ENCODE assay signal across 7 cellular contexts in genomic region chr17:64815832-64816196, GRCh38.
DNase-seq lines count a peak whose midpoint lies in the region; ATAC-seq and TF ChIP-seq lines count a peak whose summit lies in the region.
"Not testable (repeated sequence)": the region's sequence is repeated elsewhere in the genome, so short reads cannot be mapped to it uniquely, and the experiment has no call there.

No MANE protein-coding gene starts in this region.

- CTCF ChIA-PET in HCT116 (lab: Charles Lee); PC-3 (lab: Charles Lee): not testable (repeated sequence)

- peaks cover 14 to 16% of the 10 kb centered on the region in 2 experiments; a peak in 3 of 4 replicates for H3K4me1 ChIP-seq in HCT116 (ENCODE audit: control insufficient read depth in 1 of 2, insufficient read depth in 2 of 2, low read length in 2 of 2)
- peaks cover 18% of the 10 kb centered on the region for H3K4me1 ChIP-seq in PC-3 (ENCODE audit: insufficient read depth, low read length)
- H3K4me1 ChIP-seq in colonic mucosa; foreskin keratinocyte; mucosa of descending colon (ENCODE audit: low read depth); transverse colon: not testable (repeated sequence)

- ATAC-seq in HCT116 (peak; percentile 24), PC-3 (peak; percentile 39), foreskin keratinocyte (peak; percentile 64), mucosa of descending colon (peak; percentile 58)

- RAD21 ChIA-PET in HCT116 (lab: Charles Lee; ENCODE audit: low non-redundant PET in 1 of 2, low total read pairs in 2 of 2, uncharacterized antibody in 2 of 2, unreplicated experiment in 2 of 2) = not testable (repeated sequence)

- not testable (repeated sequence) for H3K9me2 ChIP-seq in HCT116 (ENCODE audit: insufficient read depth); PC-3 (replicated peaks; ENCODE audit: low read length)

- H3K9me3 Mint-ChIP-seq in activated T-cell treated with anti-CD3 and anti-CD28 coated beads, Interleukin-2, amount 50 U/mL, for 24 hours = not testable (repeated sequence)

- not testable (repeated sequence) for H3K27ac Mint-ChIP-seq in activated T-cell treated with anti-CD3 and anti-CD28 coated beads, Interleukin-2, amount 50 U/mL, for 24 hours

- H3K36me3 ChIP-seq in HCT116 (ENCODE audit: control insufficient read depth in 1 of 2, insufficient read depth in 2 of 2, low read length in 2 of 2); colonic mucosa; mucosa of descending colon (ENCODE audit: low read depth): not testable (repeated sequence)
- H3K36me3 ChIP-seq in PC-3 (ENCODE audit: low read depth, low read length) = peaks cover 14% of the 10 kb centered on the region; the same call in 1 of the 2 replicates
- H3K36me3 ChIP-seq in transverse colon = peaks cover 0 to 10% (median 4%) of the 10 kb centered on the region in 4 donors

- TF ChIP-seq RAD21 in HCT116 (IDR thresholded peaks at IDR 0.05; ENCODE audit: low read depth) = not testable (repeated sequence)

- H3K9ac ChIP-seq in HCT116 (ENCODE audit: low read length) = not testable (repeated sequence)
- H3K9ac ChIP-seq in PC-3 (ENCODE audit: low read length) = peak overlapping the region; percentile 58
- H3K9ac ChIP-seq in colonic mucosa (ENCODE audit: low read depth in 2 of 2, low read length in 2 of 2) = peak overlapping the region in 1 of 2 donors; percentile 26

- not testable (repeated sequence) for H3K4me2 ChIP-seq in HCT116 (ENCODE audit: low read length)
- peak overlapping the region; percentile 57 for H3K4me2 ChIP-seq in PC-3 (ENCODE audit: low read length)

- H3K27me3 ChIP-seq in HCT116 (ENCODE audit: insufficient read depth, low read length); PC-3 (ENCODE audit: low read length); colonic mucosa; foreskin keratinocyte; transverse colon: not testable (repeated sequence)

- TF ChIP-seq EP300 in transverse colon (IDR thresholded peaks at IDR 0.05; ENCODE audit: low read depth) = not testable (repeated sequence)

- H2AFZ ChIP-seq in HCT116 (ENCODE audit: low read depth, low read length, poor library complexity, severe bottlenecking); PC-3 (ENCODE audit: low read length): not testable (repeated sequence)

- DNase-seq in HCT116 (ENCODE audit: low read depth, low spot score); PC-3; colonic mucosa; mucosa of descending colon; transverse colon: not testable (repeated sequence)
- peak; percentile 2 for DNase-seq in activated T-cell treated with anti-CD3 and anti-CD28 coated beads, Interleukin-2, amount 50 U/mL, for 24 hours
- peak in 1 of 2 donors; percentile 58 for DNase-seq in foreskin keratinocyte

- H3K36me3 Mint-ChIP-seq in activated T-cell treated with anti-CD3 and anti-CD28 coated beads, Interleukin-2, amount 50 U/mL, for 24 hours (ENCODE audit: low read depth) = peaks cover 42% of the 10 kb centered on the region

- not testable (repeated sequence) for H3K27me3 Mint-ChIP-seq in activated T-cell treated with anti-CD3 and anti-CD28 coated beads, Interleukin-2, amount 50 U/mL, for 24 hours

- H3K9me3 ChIP-seq in HCT116 (ENCODE audit: control insufficient read depth in 1 of 2, insufficient read depth in 1 of 2, low read depth in 1 of 2, low read length in 2 of 2); PC-3 (ENCODE audit: low read length); colonic mucosa; mucosa of descending colon; transverse colon: not testable (repeated sequence)

- H3K27ac ChIP-seq in HCT116 (ENCODE audit: low read depth, low read length) (peak overlapping the region; percentile 51), PC-3 (ENCODE audit: low read length) (peak overlapping the region; percentile 89), colonic mucosa (peak overlapping the region; percentile 17), transverse colon (peak overlapping the region; percentile 45 to 66 (median 55))
- H3K27ac ChIP-seq in foreskin keratinocyte = not testable (repeated sequence)

- in situ Hi-C loops in transverse colon (cut with MboI; ENCODE audit: low pct_ligation_motif_present in 1 of 4, low pct_unique_long_range_greater_than_20kb in 1 of 4, low sequenced_read_pairs in 3 of 4) = not testable (repeated sequence)

- H3K4me1 Mint-ChIP-seq in activated T-cell treated with anti-CD3 and anti-CD28 coated beads, Interleukin-2, amount 50 U/mL, for 24 hours (ENCODE audit: low read depth) = not testable (repeated sequence)

- not testable (repeated sequence) for H3K79me2 ChIP-seq in HCT116 (ENCODE audit: insufficient read depth, low read length); PC-3 (ENCODE audit: low read length)

- not testable (repeated sequence) for H3F3A ChIP-seq in PC-3 (ENCODE audit: low read length, unreplicated experiment)

- BruUV-seq in HCT116 (replicated peaks; lab: Mats Ljungman, UMichigan); PC-3 (replicated peaks; lab: Mats Ljungman, UMichigan): not testable (repeated sequence)

- not testable (repeated sequence) for H3K4me3 ChIP-seq in HCT116 (replicated peaks in 1 of 2; ENCODE audit: low read depth in 1 of 2, low read length in 2 of 2); PC-3 (ENCODE audit: low read length); colonic mucosa; mucosa of descending colon; transverse colon

- not testable (repeated sequence) for H3K4me3 Mint-ChIP-seq in activated T-cell treated with anti-CD3 and anti-CD28 coated beads, Interleukin-2, amount 50 U/mL, for 24 hours

- H4K20me1 ChIP-seq in HCT116 (ENCODE audit: insufficient read depth); PC-3 (ENCODE audit: low read length): not testable (repeated sequence)

- 74% methylated on average over 5 of the region's 5 CpGs; no CpG with 5 or more reads in 1 of the 2 donors for WGBS in transverse colon (ENCODE audit: low coverage in 1 of 2), 2 donors

- not testable (repeated sequence) for TF ChIP-seq POLR2A in HCT116 (IDR thresholded peaks at IDR 0.05; ENCODE audit: borderline replicate concordance, extremely low read depth, insufficient read depth, insufficient read length); transverse colon (IDR thresholded peaks at IDR 0.05)

- POLR2A ChIA-PET in HCT116 (lab: Charles Lee); PC-3 (lab: Charles Lee; ENCODE audit: unreplicated experiment): not testable (repeated sequence)

- intact Hi-C loops in HCT116 (cut with micrococcal nuclease); PC-3 (cut with micrococcal nuclease); colonic mucosa (cut with DNase I); mucosa of descending colon (cut with DNase I, micrococcal nuclease); transverse colon (cut with DNase I; ENCODE audit: low total_unique reads): not testable (repeated sequence)

- not testable (repeated sequence) for TF ChIP-seq CTCF in HCT116 (IDR thresholded peaks at IDR 0.05 in 2 of 3, conservative IDR thresholded peaks at IDR 0.05 in 1 of 3; ENCODE audit: borderline replicate concordance in 1 of 3, insufficient read depth in 1 of 3, low read depth in 2 of 3, low read length in 2 of 3); PC-3 (conservative IDR thresholded peaks at IDR 0.05; ENCODE audit: low read depth, low read length); colonic mucosa (IDR thresholded peaks at IDR 0.05); foreskin keratinocyte (conservative IDR thresholded peaks at IDR 0.05); mucosa of descending colon (IDR thresholded peaks at IDR 0.05); transverse colon (IDR thresholded peaks at IDR 0.05)
